Comparison of ENCODE assay signal across 24 cellular contexts in the genomic region with DNA sequence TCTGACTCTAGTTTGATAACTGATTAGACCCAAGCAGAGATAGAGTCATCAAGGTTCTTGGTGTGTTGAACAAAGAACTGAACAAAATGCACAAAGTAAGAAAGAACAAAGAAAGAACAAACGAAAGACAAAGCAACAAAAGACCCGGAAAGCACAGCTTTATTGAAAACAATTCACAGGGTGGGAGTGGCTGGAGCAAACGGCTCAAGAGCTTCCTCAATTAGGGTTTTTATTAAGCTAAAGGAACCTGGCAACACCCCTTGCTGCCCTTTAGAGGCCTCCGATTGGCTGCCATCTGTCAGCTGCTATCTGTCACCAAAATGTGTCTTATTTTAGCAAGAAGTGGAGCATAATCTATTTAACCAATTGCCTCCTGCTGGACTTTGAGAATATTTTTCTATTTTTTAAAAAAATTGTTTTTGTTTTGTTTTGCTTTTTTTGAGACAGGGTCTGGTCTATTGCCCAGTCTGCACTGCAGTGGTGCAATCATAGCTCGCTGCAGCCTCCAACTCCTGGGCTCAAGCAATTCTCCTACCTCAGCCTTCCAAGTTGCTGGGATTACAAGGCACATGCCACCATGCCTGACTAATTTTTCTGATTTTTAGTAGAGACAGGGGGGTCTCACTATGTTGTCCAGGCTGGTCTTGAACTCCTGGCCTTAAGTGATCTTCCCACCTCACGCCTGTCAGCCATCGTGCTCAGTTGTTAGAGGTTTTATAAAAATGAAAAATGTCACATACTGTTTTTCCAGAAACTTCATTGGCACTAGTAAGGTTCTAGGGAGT. TPM values are rescaled to one million over a fixed set of nuclear protein-coding genes. Genes with fewer than 3 reads are reported as not detected.
DNase-seq lines count a peak whose midpoint lies in the region; ATAC-seq and TF ChIP-seq lines count a peak whose summit lies in the region.
"Had no signal": no experiment of that assay in that cellular context is flagged by ENCODE, and none has a peak within 500 bp of the region (broad histone marks: within the 10 kb centered on the region; RNA-seq: fewer than 3 reads in every experiment).

No MANE protein-coding gene starts in this region.

- no peaks in the 10 kb centered on the region for H3F3A ChIP-seq in GM23338 (replicated peaks; ENCODE audit: low read depth)

- intact Hi-C loops in colonic mucosa (cut with DNase I): loop anchor here (10.0 kb wide), 1 partner anchor 98 kb away; no protein-coding TSS in a partner anchor
- intact Hi-C loops in naive thymus-derived CD4-positive, alpha-beta T cell (cut with micrococcal nuclease): no loop called here

- no peak overlapping the region for H3K4me3 Mint-ChIP-seq in GM23338
- no peak overlapping the region for H3K4me3 Mint-ChIP-seq in naive thymus-derived CD4-positive, alpha-beta T cell
- H3K4me3 Mint-ChIP-seq: CD4-positive, alpha-beta T cell; T-helper 1 cell treated with Interleukin-12 subunit alpha and Interleukin-12 subunit beta and Interleukin-4 antibody, amounts not matched to agents 30 μg/mL and 1 μg/mL, for 36 hours had no signal

- H3K4me1 ChIP-seq in GM23338 (ENCODE audit: insufficient read depth) (no peaks in the 10 kb centered on the region), colonic mucosa (peaks cover 14% of the 10 kb centered on the region)
- H3K4me1 ChIP-seq in naive thymus-derived CD4-positive, alpha-beta T cell (ENCODE audit: control insufficient read depth in 2 of 2, insufficient read depth in 2 of 2, low read length in 2 of 2): no peaks in the 10 kb centered on the region
- H3K4me1 ChIP-seq: foreskin keratinocyte, spleen, suprapubic skin had no signal

- no peak for ATAC-seq in GM23338
- peak; percentile 61 for ATAC-seq in naive thymus-derived CD4-positive, alpha-beta T cell
- ATAC-seq: foreskin keratinocyte, HCT116 had no signal

- H3K4me1 Mint-ChIP-seq in GM23338: no peaks in the 10 kb centered on the region; the same call in 2 of the 3 replicates
- H3K4me1 Mint-ChIP-seq in naive thymus-derived CD4-positive, alpha-beta T cell: peaks cover 0 to 4% (median 0%) of the 10 kb centered on the region in 7 donors

- no peaks in the 10 kb centered on the region for H4K20me1 ChIP-seq in GM23338 (replicated peaks; ENCODE audit: insufficient read depth)

- peaks cover 5% of the 10 kb centered on the region for H3K9me2 ChIP-seq in GM23338 (ENCODE audit: insufficient read depth)

- CTCF ChIA-PET in naive thymus-derived CD4-positive, alpha-beta T cell (lab: Charles Lee): interaction anchor here (0.7 kb wide), 1 partner anchor 258 kb away, joined by 3 read pairs; no protein-coding TSS in a partner anchor

- H3K4me3 ChIP-seq in GM23338: no peak overlapping the region
- H3K4me3 ChIP-seq in colonic mucosa: no peak overlapping the region
- H3K4me3 ChIP-seq in naive thymus-derived CD4-positive, alpha-beta T cell (ENCODE audit: low read length): no peak overlapping the region
- H3K4me3 ChIP-seq: MG63, spleen, suprapubic skin had no signal

- DNase-seq in GM23338 (ENCODE audit: low spot score) (peak; percentile 18), NCI-H748 (lab: John Stamatoyannopoulos, UW; ENCODE audit: unreplicated experiment) (peak; percentile 58), colonic mucosa (peak; percentile 79), hippocampal formation (lab: John Stamatoyannopoulos, UW) (no peak), AML-193 (lab: John Stamatoyannopoulos, UW) (no peak), activated gamma-delta T cell treated with Interleukin-2 at 50 U/mL for 16 hours (no peak), NCI-H2196 treated with DMSO at 0.1 percent for 48 hours (lab: John Stamatoyannopoulos, UW; ENCODE audit: unreplicated experiment) (no peak)
- no peak for DNase-seq in naive thymus-derived CD4-positive, alpha-beta T cell
- DNase-seq: activated CD4-positive, CD25-positive, alpha-beta regulatory T cell treated with anti-CD3 and anti-CD28 coated beads, Interleukin-2, amount 50 U/mL, for 72 hours; CD4-positive, alpha-beta T cell; foreskin keratinocyte; kidney glomerular epithelial cell; MG63; midbrain; NCI-H187 treated with DMSO at 0.1 percent for 48 hours; NCI-H524 treated with DMSO at 0.1 percent for 48 hours; SHP77 treated with DMSO at 0.1 percent for 48 hours; spleen had no signal

- H3K36me3 ChIP-seq in GM23338 (ENCODE audit: insufficient read depth): no peaks in the 10 kb centered on the region
- H3K36me3 ChIP-seq in colonic mucosa: no peaks in the 10 kb centered on the region
- H3K36me3 ChIP-seq in naive thymus-derived CD4-positive, alpha-beta T cell (ENCODE audit: control insufficient read depth in 2 of 3, insufficient read depth in 3 of 3, low read length in 3 of 3): no peaks in the 10 kb centered on the region
- H3K36me3 ChIP-seq: MG63, spleen, suprapubic skin had no signal

- H2AFZ ChIP-seq in GM23338: no peak overlapping the region

- peak overlapping the region in 1 of 2 donors; percentile 60 for H3K9ac ChIP-seq in colonic mucosa (ENCODE audit: low read depth in 2 of 2, low read length in 2 of 2)

- no peak overlapping the region for H3K27ac Mint-ChIP-seq in GM23338
- H3K27ac Mint-ChIP-seq in naive thymus-derived CD4-positive, alpha-beta T cell: no peak overlapping the region
- H3K27ac Mint-ChIP-seq: activated T-helper 2 cell treated with anti-CD3 and anti-CD28 coated beads, Interferon-gamma antibody, Interleukin-2, Interleukin-4, amounts not matched to agents 10 μg/mL and 5 μg/mL and 100 μg/mL, durations not matched to agents 14 hours and 24 hours and 36 hours; CD4-positive, alpha-beta T cell; T-helper 1 cell treated with Interleukin-12 subunit alpha and Interleukin-12 subunit beta and Interleukin-4 antibody, amounts not matched to agents 30 μg/mL and 1 μg/mL, for 36 hours had no signal

- no peaks in the 10 kb centered on the region for H3K79me2 ChIP-seq in GM23338 (replicated peaks; ENCODE audit: insufficient read depth)

- H3K27me3 ChIP-seq in GM23338 (ENCODE audit: insufficient read depth): peaks cover 11% of the 10 kb centered on the region; the same call in 1 of the 2 replicates
- no peaks in the 10 kb centered on the region for H3K27me3 ChIP-seq in colonic mucosa
- H3K27me3 ChIP-seq in naive thymus-derived CD4-positive, alpha-beta T cell (ENCODE audit: control insufficient read depth in 2 of 2, insufficient read depth in 2 of 2, low read length in 2 of 2): no peaks in the 10 kb centered on the region
- H3K27me3 ChIP-seq: MG63 had no signal

- H3K9me3 Mint-ChIP-seq in GM23338: peaks cover 47% of the 10 kb centered on the region
- peaks cover 0 to 18% (median 0%) of the 10 kb centered on the region in 11 donors for H3K9me3 Mint-ChIP-seq in naive thymus-derived CD4-positive, alpha-beta T cell
- H3K9me3 Mint-ChIP-seq: activated T-helper 2 cell treated with anti-CD3 and anti-CD28 coated beads, Interferon-gamma antibody, Interleukin-2, Interleukin-4, amounts not matched to agents 10 μg/mL and 5 μg/mL and 100 μg/mL, durations not matched to agents 14 hours and 24 hours and 36 hours; CD4-positive, alpha-beta T cell; T-helper 1 cell treated with Interleukin-12 subunit alpha and Interleukin-12 subunit beta and Interleukin-4 antibody, amounts not matched to agents 30 μg/mL and 1 μg/mL, for 36 hours had no signal

- TF ChIP-seq CTCF in GM23338 (conservative IDR thresholded peaks at IDR 0.05; ENCODE audit: low read depth in 2 of 2) (no peak), colonic mucosa (IDR thresholded peaks at IDR 0.05) (no peak)

- peaks cover 18% of the 10 kb centered on the region for H3K27me3 Mint-ChIP-seq in GM23338 (ENCODE audit: insufficient read depth, low read depth, poor library complexity)
- H3K27me3 Mint-ChIP-seq in naive thymus-derived CD4-positive, alpha-beta T cell: peaks cover 3 to 21% (median 7%) of the 10 kb centered on the region in 5 donors

- 0 out of 3 replicates have a peak, but pooled peaks cover 13% of the 10 kb centered on the region for H3K36me3 Mint-ChIP-seq in GM23338 (ENCODE audit: low read depth)
- H3K36me3 Mint-ChIP-seq in naive thymus-derived CD4-positive, alpha-beta T cell: no peaks in the 10 kb centered on the region

- no peak overlapping the region for H3K4me2 ChIP-seq in GM23338

- H3K9me3 ChIP-seq in colonic mucosa: no peaks in the 10 kb centered on the region
- peaks cover 0 to 6% (median 0%) of the 10 kb centered on the region in 3 experiments for H3K9me3 ChIP-seq in naive thymus-derived CD4-positive, alpha-beta T cell (ENCODE audit: control insufficient read depth in 2 of 3, low read length in 3 of 3)
- H3K9me3 ChIP-seq: MG63, suprapubic skin had no signal

- H3K27ac ChIP-seq in GM23338 (ENCODE audit: low read depth) (no peak overlapping the region), colonic mucosa (peak overlapping the region; percentile 86)
- no peak overlapping the region for H3K27ac ChIP-seq in naive thymus-derived CD4-positive, alpha-beta T cell (ENCODE audit: low read depth, low read length)
- H3K27ac ChIP-seq: foreskin keratinocyte, spleen, suprapubic skin had no signal

- POLR2A ChIA-PET in naive thymus-derived CD4-positive, alpha-beta T cell (lab: Charles Lee): no interaction called here

TF ChIP-seq in GM23338, 12 proteins besides CTCF, POLR2A, EP300 and RAD21 (continues in another document):
- TF ChIP-seq ZNF114 (CRISPR knock-in tag; IDR thresholded peaks at IDR 0.05) (no peak), POLR2AphosphoS5 (IDR thresholded peaks at IDR 0.05; ENCODE audit: low read depth) (no peak), CREB1 (CRISPR knock-in tag; IDR thresholded peaks at IDR 0.05; ENCODE audit: low read depth) (no peak), EZH2phosphoT487 (IDR thresholded peaks at IDR 0.05; ENCODE audit: unreplicated experiment) (no peak), STAT1 (IDR thresholded peaks at IDR 0.05; ENCODE audit: unreplicated experiment) (no peak), JUNB (IDR thresholded peaks at IDR 0.05; ENCODE audit: unreplicated experiment) (no peak)

RNA-seq across cellular contexts. Expression of a gene that starts 7.6 kb away (rescaled TPM):
- 0.16 and 0.28 TPM in 2 replicates for total RNA-seq in GM23338 (2014; rRNA removed; shearing (Covaris generic))
- polyA plus RNA-seq in GM23338 (2016; fragmentation: Nextera tagmentation; extraction: Ambion mirVana): 0.21 and 0.34 TPM in 2 replicates
- 10 to 100 TPM; 58.0 to 77.7 TPM for total RNA-seq in colonic mucosa
- 1 to 10 TPM in 2 of 5 experiments, not detected in 3; 1.7 to 3.3 TPM for total RNA-seq in naive thymus-derived CD4-positive, alpha-beta T cell
- polyA plus RNA-seq in naive thymus-derived CD4-positive, alpha-beta T cell: not detected
- total RNA-seq: activated CD8-positive, alpha-beta memory T cell treated with anti-CD3 and anti-CD28 coated beads for 36 hours; foreskin keratinocyte; OCI-LY7 had no signal
- polyA plus RNA-seq: foreskin keratinocyte had no signal

RNA-seq across cellular contexts. Expression of a gene that starts 53.3 kb away (rescaled TPM):
- total RNA-seq in GM23338 (2014; rRNA removed; shearing (Covaris generic)): 27.1 and 27.6 TPM in 2 replicates
- polyA plus RNA-seq in GM23338 (2016; fragmentation: Nextera tagmentation; extraction: Ambion mirVana): 15.4 and 17.6 TPM in 2 replicates
- total RNA-seq in colonic mucosa: 10 to 100 TPM; 16.0 to 41.2 TPM
- 10 to 100 TPM; 15.4 to 33.5 (median 23.4) TPM for total RNA-seq in naive thymus-derived CD4-positive, alpha-beta T cell
- 10 to 100 TPM in 1 of 2 donors, 1 to 10 TPM in 1; 9.8 to 18.7 TPM for polyA plus RNA-seq in naive thymus-derived CD4-positive, alpha-beta T cell

Comparison
In these comparisons a context has a peak if more than half of its experiments do, and no peak if none do; other contexts are left out.
1. DNase-seq: peak in GM23338 (single experiment), NCI-H748 (single experiment) and colonic mucosa (single experiment); none in naive thymus-derived CD4-positive, alpha-beta T cell (0 of 9), hippocampal formation (0 of 2), AML-193 (0 of 2), activated gamma-delta T cell treated with Interleukin-2 at 50 U/mL for 16 hours (single experiment) and NCI-H2196 treated with DMSO at 0.1 percent for 48 hours (single experiment).
2. RNA of a gene that starts 7.6 kb away (total RNA-seq): 58.0 to 77.7 TPM in colonic mucosa; 0.16 to 0.28 TPM in GM23338 and 1.7 to 3.3 TPM in naive thymus-derived CD4-positive, alpha-beta T cell; every median in the first group is over 10 times any median in the second.